Comparison of ENCODE assay signal across 8 cellular contexts in genomic region chr20:51700809-51701285, GRCh38.
DNase-seq lines count a peak whose midpoint lies in the region; FAIRE-seq and TF ChIP-seq lines count a peak whose summit lies in the region.

No MANE protein-coding gene starts in this region.

- no peak overlapping the region for H3K4me2 ChIP-seq in GM23248 (ENCODE audit: unreplicated experiment)

- H3K27ac Mint-ChIP-seq in CD8-positive, alpha-beta memory T cell: no peak overlapping the region

- no peaks in the 10 kb centered on the region for H3K9me3 Mint-ChIP-seq in CD8-positive, alpha-beta memory T cell

- H3K4me1 ChIP-seq in BE2C (peaks cover 3% of the 10 kb centered on the region), GM23248 (ENCODE audit: insufficient read depth) (peaks cover 12% of the 10 kb centered on the region)
- H3K4me1 ChIP-seq in CD8-positive, alpha-beta memory T cell (ENCODE audit: insufficient read depth, low read length): no peaks in the 10 kb centered on the region

- DNase-seq in BE2C: peak; percentile 31
- peak; percentile 66 for DNase-seq in GM23248
- peak; percentile 38 for DNase-seq in RCC 7860 (ENCODE audit: low spot score)
- peak; percentile 60 for DNase-seq in fibroblast of the aortic adventitia (ENCODE audit: low read depth)
- no peak for DNase-seq in retinal pigment epithelial cell (ENCODE audit: low read depth)
- DNase-seq in NCI-H128 (lab: John Stamatoyannopoulos, UW; ENCODE audit: unreplicated experiment): no peak
- no peak for DNase-seq in CD8-positive, alpha-beta memory T cell
- DNase-seq in GM19238 (ENCODE audit: insufficient read length, low spot score): no peak

- no peaks in the 10 kb centered on the region for H3F3A ChIP-seq in GM23248 (ENCODE audit: insufficient read depth)

- no peak overlapping the region for H3K27ac ChIP-seq in GM23248
- no peak overlapping the region for H3K27ac ChIP-seq in CD8-positive, alpha-beta memory T cell (ENCODE audit: low read depth, low read length)

- CTCF ChIA-PET in CD8-positive, alpha-beta memory T cell (lab: Charles Lee): interaction anchor here (0.7 to 1.3 kb wide), 3 partner anchors 60 to 382 kb away, joined by 3 to 4 read pairs (median 3); no protein-coding TSS in a partner anchor

- no peaks in the 10 kb centered on the region for H3K9me3 ChIP-seq in BE2C
- no peaks in the 10 kb centered on the region for H3K9me3 ChIP-seq in GM23248 (ENCODE audit: low read depth)
- H3K9me3 ChIP-seq in CD8-positive, alpha-beta memory T cell (ENCODE audit: low read length): no peaks in the 10 kb centered on the region

- no peak overlapping the region for H2AFZ ChIP-seq in GM23248

- H3K36me3 ChIP-seq in BE2C (no peaks in the 10 kb centered on the region), GM23248 (ENCODE audit: low read depth) (no peaks in the 10 kb centered on the region)
- no peaks in the 10 kb centered on the region for H3K36me3 ChIP-seq in CD8-positive, alpha-beta memory T cell (ENCODE audit: insufficient read depth, low read length)

- FAIRE-seq in RCC 7860 (lab: Jason Lieb, UNC): no peak

- POLR2A ChIA-PET in CD8-positive, alpha-beta memory T cell (lab: Charles Lee): no interaction called here

- H3K27me3 ChIP-seq in BE2C (no peaks in the 10 kb centered on the region), GM23248 (replicated peaks; ENCODE audit: insufficient read depth) (no peaks in the 10 kb centered on the region)
- H3K27me3 ChIP-seq in CD8-positive, alpha-beta memory T cell (ENCODE audit: insufficient read depth, low read length, poor library complexity, severe bottlenecking): no peaks in the 10 kb centered on the region

- peaks cover 8 to 15% (median 14%) of the 10 kb centered on the region in 3 donors for H3K4me1 Mint-ChIP-seq in CD8-positive, alpha-beta memory T cell

- H3K36me3 Mint-ChIP-seq in CD8-positive, alpha-beta memory T cell: no peaks in the 10 kb centered on the region

- H3K79me2 ChIP-seq in GM23248 (ENCODE audit: insufficient read depth): no peaks in the 10 kb centered on the region

- TF ChIP-seq CTCF in BE2C (IDR thresholded peaks at IDR 0.05; ENCODE audit: low read depth, low read length): peak; percentile 88
- TF ChIP-seq CTCF in fibroblast of the aortic adventitia (IDR thresholded peaks at IDR 0.05; ENCODE audit: insufficient read depth, low read length): peak; percentile 82
- peak; percentile 83 for TF ChIP-seq CTCF in retinal pigment epithelial cell (conservative IDR thresholded peaks at IDR 0.05; ENCODE audit: low read depth, low read length)

- H3K9me2 ChIP-seq in GM23248 (ENCODE audit: insufficient read depth): no peaks in the 10 kb centered on the region

- in situ Hi-C loops in GM23248 (cut with MboI): no loop called here

- 55% methylated on average over 10 of the region's 10 CpGs for WGBS in GM23248 (ENCODE audit: low coverage in 1 of 2, low lambda C conversion rate in 2 of 2, missing lambda C conversion rate in 2 of 2), 2 experiments

- H4K20me1 ChIP-seq in GM23248 (ENCODE audit: insufficient read depth): no peaks in the 10 kb centered on the region

- H3K4me3 ChIP-seq in BE2C (ENCODE audit: low read depth, low read length): no peak overlapping the region
- H3K4me3 ChIP-seq in GM23248: no peak overlapping the region
- no peak overlapping the region for H3K4me3 ChIP-seq in fibroblast of the aortic adventitia (ENCODE audit: low read depth, low read length)
- H3K4me3 ChIP-seq in retinal pigment epithelial cell (ENCODE audit: low read length): no peak overlapping the region
- H3K4me3 ChIP-seq in CD8-positive, alpha-beta memory T cell (ENCODE audit: low read length): no peak overlapping the region

- H3K27me3 Mint-ChIP-seq in CD8-positive, alpha-beta memory T cell: peaks cover 6 to 17% of the 10 kb centered on the region in 2 donors

- H3K9ac ChIP-seq in GM23248: no peak overlapping the region

- H3K4me3 Mint-ChIP-seq in CD8-positive, alpha-beta memory T cell: no peak overlapping the region

Comparison
In these comparisons a context has a peak if more than half of its experiments do, and no peak if none do; other contexts are left out.
1. DNase-seq: peak in BE2C (single experiment), GM23248 (single experiment), RCC 7860 (single experiment) and fibroblast of the aortic adventitia (single experiment); none in retinal pigment epithelial cell (single experiment), NCI-H128 (single experiment), CD8-positive, alpha-beta memory T cell (0 of 5) and GM19238 (single experiment).
2. Peak in every context shown above with its lines, with median percentiles within 50 percentile points of each other: CTCF ChIP-seq.